9 cellular contexts compared by ENCODE assay signal in genomic region chr2:232781765-232782164, GRCh38. TPM values are rescaled to one million over a fixed set of nuclear protein-coding genes. Genes with fewer than 3 reads are reported as not detected.
DNase-seq lines count a peak whose midpoint lies in the region; ATAC-seq and TF ChIP-seq lines count a peak whose summit lies in the region.
"Had no signal": no experiment of that assay in that cellular context is flagged by ENCODE, and none has a peak within 500 bp of the region (broad histone marks: within the 10 kb centered on the region; RNA-seq: fewer than 3 reads in every experiment).

No MANE protein-coding gene starts in this region.

- peaks cover 0 to 2% of the 10 kb centered on the region in 2 experiments; a peak in 1 of 4 replicates for H3K4me1 ChIP-seq in SK-N-SH (ENCODE audit: control insufficient read depth in 1 of 2, insufficient read depth in 2 of 2, low read depth in 1 of 2, low read length in 1 of 2)

- CTCF ChIA-PET in SK-N-SH (lab: Yijun Ruan, JAX): no interaction called here

- H3K36me3 Mint-ChIP-seq in activated T-cell treated with anti-CD3 and anti-CD28 coated beads, Interleukin-2, amount 50 U/mL, for 4 hours (ENCODE audit: insufficient read depth): peaks cover 11% of the 10 kb centered on the region

- H3K9ac ChIP-seq in SK-N-SH: no peak overlapping the region

- TF ChIP-seq EP300 in SK-N-SH (IDR thresholded peaks at IDR 0.05; ENCODE audit: borderline replicate concordance in 1 of 2, low read depth in 1 of 2, low read length in 1 of 2): 0 out of 4 replicates have a peak, but pooled peaks of 1 of the 2 experiments have one; percentile 45

- POLR2A ChIA-PET in SK-N-SH (lab: Yijun Ruan, JAX): no interaction called here

- H3F3A ChIP-seq in SK-N-SH (replicated peaks; ENCODE audit: insufficient read depth): no peaks in the 10 kb centered on the region

- H3K79me2 ChIP-seq in SK-N-SH (ENCODE audit: insufficient read depth): no peaks in the 10 kb centered on the region; the same call in 1 of the 2 replicates

- peak; percentile 99 to 100 for ATAC-seq in activated T-cell treated with anti-CD3 and anti-CD28 coated beads, Interleukin-2, amount 50 U/mL, for 4 hours
- peak; percentile 88 for ATAC-seq in HG02852 (IDR thresholded peaks at IDR 0.05; ENCODE audit: unreplicated experiment)

- no peak for TF ChIP-seq RAD21 in SK-N-SH (IDR thresholded peaks at IDR 0.05; ENCODE audit: low read length)

- no peak overlapping the region for H3K4me2 ChIP-seq in SK-N-SH

- peaks cover 15 to 40% of the 10 kb centered on the region in 2 experiments for H3K36me3 ChIP-seq in SK-N-SH (replicated peaks in 1 of 2; ENCODE audit: control insufficient read depth in 1 of 2, insufficient read depth in 2 of 2, low read length in 1 of 2)
- H3K36me3 ChIP-seq: cardiac muscle cell had no signal

- H3K4me3 ChIP-seq in SK-N-SH (ENCODE audit: low read depth in 2 of 2, low read length in 1 of 2): no peak overlapping the region
- H3K4me3 ChIP-seq: cardiac muscle cell had no signal

- peak overlapping the region; percentile 31; a peak in 2 of 4 replicates for H3K27ac ChIP-seq in SK-N-SH (ENCODE audit: low read depth in 2 of 2, low read length in 1 of 2)

- H3K9me3 Mint-ChIP-seq in activated T-cell treated with anti-CD3 and anti-CD28 coated beads, Interleukin-2, amount 50 U/mL, for 4 hours: no peaks in the 10 kb centered on the region

- H3K27me3 ChIP-seq in SK-N-SH (ENCODE audit: insufficient read depth): no peaks in the 10 kb centered on the region
- H3K27me3 ChIP-seq: cardiac muscle cell had no signal

- H3K9me2 ChIP-seq in SK-N-SH: no peaks in the 10 kb centered on the region

- TF ChIP-seq CTCF in SK-N-SH (IDR thresholded peaks at IDR 0.05): no peak

- no peaks in the 10 kb centered on the region for H3K27me3 Mint-ChIP-seq in activated T-cell treated with anti-CD3 and anti-CD28 coated beads, Interleukin-2, amount 50 U/mL, for 4 hours (ENCODE audit: low read depth)

- no peak overlapping the region for H2AFZ ChIP-seq in SK-N-SH (ENCODE audit: low read depth)

- no peak for DNase-seq in activated T-cell treated with anti-CD3 and anti-CD28 coated beads, Interleukin-2, amount 50 U/mL, for 4 hours
- DNase-seq in activated T-cell treated with anti-CD3 and anti-CD28 coated beads, Interleukin-2, amount 50 U/mL, for 48 hours: no peak
- DNase-seq in SK-N-SH (peak; percentile 3), glomerular visceral epithelial cell (ENCODE audit: extremely low spot score) (peak; percentile 91), T-helper 9 cell (no peak), globus pallidus (ENCODE audit: low spot score) (no peak), DMS79 (lab: John Stamatoyannopoulos, UW) (no peak)

- H4K20me1 ChIP-seq in SK-N-SH (ENCODE audit: insufficient read depth): no peaks in the 10 kb centered on the region

- peaks cover 5% of the 10 kb centered on the region for H3K4me1 Mint-ChIP-seq in activated T-cell treated with anti-CD3 and anti-CD28 coated beads, Interleukin-2, amount 50 U/mL, for 4 hours (ENCODE audit: low read depth)

- H3K4me3 Mint-ChIP-seq in activated T-cell treated with anti-CD3 and anti-CD28 coated beads, Interleukin-2, amount 50 U/mL, for 4 hours: no peak overlapping the region

- H3K9me3 ChIP-seq in SK-N-SH: no peaks in the 10 kb centered on the region

TF ChIP-seq in SK-N-SH, 30 proteins besides CTCF, POLR2A, EP300 and RAD21:
- TF ChIP-seq RFX5 (IDR thresholded peaks at IDR 0.05; ENCODE audit: low read length) (no peak), TCF12 (IDR thresholded peaks at IDR 0.05) (peak; percentile 78), JUND (IDR thresholded peaks at IDR 0.05) (peak; percentile 31; the same call in 1 of the 2 replicates), FOSL2 (IDR thresholded peaks at IDR 0.05; ENCODE audit: borderline replicate concordance, low read depth) (peak; percentile 46; the same call in 1 of the 2 replicates), GATA2 (CRISPR knock-in tag; IDR thresholded peaks at IDR 0.05) (no peak), FOXM1 (IDR thresholded peaks at IDR 0.05; ENCODE audit: low read depth) (no peak), PBX3 (IDR thresholded peaks at IDR 0.05) (peak; percentile 23), RCOR1 (IDR thresholded peaks at IDR 0.05; ENCODE audit: low read length) (no peak)

RNA-seq across cellular contexts. Expression of gene KCNJ13, which starts 5.4 kb away (rescaled TPM):
- total RNA-seq in activated T-cell treated with anti-CD3 and anti-CD28 coated beads, Interleukin-2, amount 50 U/mL, for 4 hours: not detected
- not detected in 2 replicates for polyA plus RNA-seq in SK-N-SH (2012; rRNA removed)
- not detected in 2 replicates for polyA plus RNA-seq in SK-N-SH (2012; cell fraction: cytosol; rRNA removed)
- polyA plus RNA-seq in SK-N-SH (2012; cell fraction: nucleus; rRNA removed): not detected in 2 replicates
- total RNA-seq: cardiac muscle cell had no signal

Comparison
In these comparisons a context has a peak if more than half of its experiments do, and no peak if none do; other contexts are left out.
1. DNase-seq: peak in SK-N-SH (single experiment) and glomerular visceral epithelial cell (single experiment); none in activated T-cell treated with anti-CD3 and anti-CD28 coated beads, Interleukin-2, amount 50 U/mL, for 4 hours (single experiment), activated T-cell treated with anti-CD3 and anti-CD28 coated beads, Interleukin-2, amount 50 U/mL, for 48 hours (0 of 2), T-helper 9 cell (single experiment), globus pallidus (single experiment) and DMS79 (single experiment).